18 cellular contexts compared by ENCODE assay signal in genomic region chr3:107339690-107340089, GRCh38. TPM values are rescaled to one million over a fixed set of nuclear protein-coding genes. Genes with fewer than 3 reads are reported as not detected.
"Had no signal": no experiment of that assay in that cellular context is flagged by ENCODE, and none has a peak within 500 bp of the region (broad histone marks: within the 10 kb centered on the region; RNA-seq: fewer than 3 reads in every experiment).

No MANE protein-coding gene starts in this region.

RNA-seq across cellular contexts. Expression of gene CCDC54, which starts 37.5 kb away (rescaled TPM):
- total RNA-seq: activated naive CD4-positive, alpha-beta T cell treated with anti-CD3 and anti-CD28 coated beads for 36 hours; activated naive CD4-positive, alpha-beta T cell treated with anti-CD3 and anti-CD28 coated beads, Interleukin-2, amount 50 U/mL, for 72 hours; activated naive CD8-positive, alpha-beta T cell treated with anti-CD3 and anti-CD28 coated beads for 36 hours; activated naive CD8-positive, alpha-beta T cell treated with anti-CD3 and anti-CD28 coated beads, Interleukin-2, amount 10 ng/mL, durations not matched to agents 7 days and 5 days; activated T-cell treated with anti-CD3 and anti-CD28 coated beads, Interleukin-2, amount 50 U/mL, for 4 hours; activated T-cell treated with anti-CD3 and anti-CD28 coated beads, Interleukin-2, amount 50 U/mL, for 72 hours; activated T-helper 1 cell treated with anti-CD3 and anti-CD28 coated beads, Interleukin-12 subunit alpha, Interleukin-12 subunit beta, Interleukin-2, Interleukin-4 antibody, amounts not matched to agents 30 ng/mL and 10 ng/mL and 1 ng/mL, durations not matched to agents 14 hours and 24 hours and 36 hours; activated T-helper 17 cell treated with anti-CD3 and anti-CD28 coated beads, Interleukin-2, amount 50 U/mL, for 72 hours; activated T-helper 2 cell treated with anti-CD3 and anti-CD28 coated beads, Interferon-gamma antibody, Interleukin-2, Interleukin-4, amounts not matched to agents 10 μg/mL and 5 μg/mL and 100 μg/mL, durations not matched to agents 14 hours and 24 hours and 36 hours; adrenal gland; aorta; ascending aorta; astrocyte; body of pancreas; bronchial epithelial cell; cardiac muscle cell; cardiac septum; chondrocyte had no signal
